In the genomic region with DNA sequence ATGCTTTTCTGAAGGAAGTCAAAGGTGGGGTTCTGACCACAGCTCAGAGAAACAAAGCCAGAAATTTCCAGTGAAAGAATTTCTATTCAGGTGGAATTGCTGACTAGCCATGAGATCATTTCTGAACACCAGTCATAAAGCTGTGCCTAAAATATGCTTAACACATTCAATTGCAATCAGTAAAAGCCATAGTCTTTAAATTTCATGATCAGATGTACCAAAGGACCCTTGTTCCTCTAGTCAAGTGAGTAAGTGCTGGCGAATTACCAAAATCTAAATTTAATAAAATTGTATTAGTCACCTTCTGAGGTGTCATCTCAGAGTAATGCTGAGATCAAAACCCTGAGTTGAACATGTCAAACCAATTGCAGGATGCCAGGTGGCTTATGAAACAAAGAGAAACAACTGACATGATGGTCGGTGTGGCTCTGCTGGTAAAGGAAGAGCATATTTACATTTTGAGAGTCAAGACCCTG, we compare ENCODE assay signal across 16 cellular contexts.
"Had no signal": no experiment of that assay in that cellular context is flagged by ENCODE, and none has a peak within 500 bp of the region (broad histone marks: within the 10 kb centered on the region; RNA-seq: fewer than 3 reads in every experiment).

No MANE protein-coding gene starts in this region.

- H3K9me3 ChIP-seq: gastroesophageal sphincter, pancreas, suprapubic skin had no signal

- H3K4me1 Mint-ChIP-seq: activated CD8-positive, alpha-beta memory T cell treated with anti-CD3 and anti-CD28 coated beads, Interleukin-2, amount 10 ng/mL, durations not matched to agents 7 days and 5 days had no signal

- H3K9me3 Mint-ChIP-seq: activated T-cell treated with anti-CD3 and anti-CD28 coated beads, Interleukin-2, amount 50 U/mL, for 4 hours; type B pancreatic cell had no signal

- ATAC-seq: activated CD4-positive, CD25-positive, alpha-beta regulatory T cell treated with anti-CD3 and anti-CD28 coated beads, Interleukin-2, amount 50 U/mL, for 24 hours; activated CD8-positive, alpha-beta memory T cell treated with anti-CD3 and anti-CD28 coated beads, Interleukin-2, amount 10 ng/mL, durations not matched to agents 7 days and 5 days; activated T-cell treated with anti-CD3 and anti-CD28 coated beads, Interleukin-2, amount 50 U/mL, for 4 hours; gastroesophageal sphincter; pancreas; stimulated activated naive CD8-positive, alpha-beta T cell treated with anti-CD3 and anti-CD28 coated beads, Interleukin-15, Interleukin-2, amounts not matched to agents 100 U/mL and 50 U/mL, for 24 hours had no signal

- H3K4me1 ChIP-seq: gastroesophageal sphincter, pancreas, suprapubic skin had no signal

- H3K27me3 ChIP-seq: cardiac muscle cell, gastroesophageal sphincter, pancreas, suprapubic skin had no signal

- H3K27ac Mint-ChIP-seq: activated CD8-positive, alpha-beta memory T cell treated with anti-CD3 and anti-CD28 coated beads, Interleukin-2, amount 10 ng/mL, durations not matched to agents 7 days and 5 days; activated naive CD8-positive, alpha-beta T cell; type B pancreatic cell had no signal

- H3K4me3 Mint-ChIP-seq: activated CD8-positive, alpha-beta memory T cell treated with anti-CD3 and anti-CD28 coated beads, Interleukin-2, amount 10 ng/mL, durations not matched to agents 7 days and 5 days; activated naive CD8-positive, alpha-beta T cell; activated T-cell treated with anti-CD3 and anti-CD28 coated beads, Interleukin-2, amount 50 U/mL, for 4 hours; type B pancreatic cell had no signal

- H3K36me3 ChIP-seq: cardiac muscle cell, gastroesophageal sphincter, pancreas, suprapubic skin had no signal

- H3K4me3 ChIP-seq: cardiac muscle cell, gastroesophageal sphincter, pancreas, suprapubic skin had no signal

- H3K36me3 Mint-ChIP-seq: activated CD8-positive, alpha-beta memory T cell treated with anti-CD3 and anti-CD28 coated beads, Interleukin-2, amount 10 ng/mL, durations not matched to agents 7 days and 5 days; activated naive CD8-positive, alpha-beta T cell; type B pancreatic cell had no signal

- DNase-seq: activated CD4-positive, alpha-beta T cell treated with anti-CD3 and anti-CD28 coated beads, Interleukin-2, amount 50 U/mL, for 4 hours; activated CD8-positive, alpha-beta memory T cell treated with anti-CD3 and anti-CD28 coated beads, Interleukin-2, amount 10 ng/mL, durations not matched to agents 7 days and 5 days; activated effector memory CD4-positive, alpha-beta T cell treated with anti-CD3 and anti-CD28 coated beads, Interleukin-2, amount 50 U/mL, for 16 hours; activated T-cell treated with anti-CD3 and anti-CD28 coated beads, Interleukin-2, amount 50 U/mL, for 4 hours; amygdala; pancreas; stimulated activated CD4-positive, alpha-beta T cell treated with anti-CD3 and anti-CD28 coated beads, Interleukin-4, amount 100 ng/mL, for 1 hour; stimulated activated CD8-positive, alpha-beta memory T cell treated with anti-CD3 and anti-CD28 coated beads, Interleukin-4, amount 100 ng/mL, for 48 hours; stimulated activated naive CD8-positive, alpha-beta T cell treated with anti-CD3 and anti-CD28 coated beads, Interleukin-15, Interleukin-2, amounts not matched to agents 100 U/mL and 50 U/mL, for 24 hours; T-helper 2 cell had no signal

- H3K27me3 Mint-ChIP-seq: activated CD8-positive, alpha-beta memory T cell treated with anti-CD3 and anti-CD28 coated beads, Interleukin-2, amount 10 ng/mL, durations not matched to agents 7 days and 5 days; activated naive CD8-positive, alpha-beta T cell; type B pancreatic cell had no signal

- H3K27ac ChIP-seq: cardiac muscle cell, gastroesophageal sphincter, pancreas, suprapubic skin had no signal
